In the genomic region with DNA sequence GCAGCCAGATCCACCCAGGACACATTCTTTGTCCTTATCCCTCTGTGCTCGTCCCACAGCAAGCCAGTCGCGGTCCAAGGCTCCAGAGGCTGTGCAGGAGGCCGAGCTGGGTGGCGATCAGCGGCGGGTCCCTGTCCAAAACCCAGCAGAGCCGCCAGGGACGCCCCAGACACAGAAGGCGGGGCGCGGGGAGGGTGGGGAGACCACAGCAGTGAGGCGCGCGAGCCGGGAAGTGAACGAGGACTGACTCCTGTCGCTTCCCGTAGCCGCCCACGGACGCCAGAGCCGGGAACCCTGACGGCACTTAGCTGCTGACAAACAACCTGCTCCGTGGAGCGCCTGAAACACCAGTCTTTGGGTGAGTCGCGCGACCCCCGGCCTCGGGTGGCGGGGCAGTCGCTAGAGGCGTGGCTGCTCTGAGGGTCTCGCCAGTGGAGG, we compare ENCODE assay signal across 1 cellular context.
TF ChIP-seq lines count a peak whose summit lies in the region.

A gene (plus strand): TSS at position 279 of the 438 bp plus-strand sequence. CDS start 2,089 bp downstream, outside the sequence.

TF ChIP-seq in GM23338, 12 proteins besides CTCF, POLR2A, EP300 and RAD21 (continued from another document):
- TF ChIP-seq, protein P1, sequence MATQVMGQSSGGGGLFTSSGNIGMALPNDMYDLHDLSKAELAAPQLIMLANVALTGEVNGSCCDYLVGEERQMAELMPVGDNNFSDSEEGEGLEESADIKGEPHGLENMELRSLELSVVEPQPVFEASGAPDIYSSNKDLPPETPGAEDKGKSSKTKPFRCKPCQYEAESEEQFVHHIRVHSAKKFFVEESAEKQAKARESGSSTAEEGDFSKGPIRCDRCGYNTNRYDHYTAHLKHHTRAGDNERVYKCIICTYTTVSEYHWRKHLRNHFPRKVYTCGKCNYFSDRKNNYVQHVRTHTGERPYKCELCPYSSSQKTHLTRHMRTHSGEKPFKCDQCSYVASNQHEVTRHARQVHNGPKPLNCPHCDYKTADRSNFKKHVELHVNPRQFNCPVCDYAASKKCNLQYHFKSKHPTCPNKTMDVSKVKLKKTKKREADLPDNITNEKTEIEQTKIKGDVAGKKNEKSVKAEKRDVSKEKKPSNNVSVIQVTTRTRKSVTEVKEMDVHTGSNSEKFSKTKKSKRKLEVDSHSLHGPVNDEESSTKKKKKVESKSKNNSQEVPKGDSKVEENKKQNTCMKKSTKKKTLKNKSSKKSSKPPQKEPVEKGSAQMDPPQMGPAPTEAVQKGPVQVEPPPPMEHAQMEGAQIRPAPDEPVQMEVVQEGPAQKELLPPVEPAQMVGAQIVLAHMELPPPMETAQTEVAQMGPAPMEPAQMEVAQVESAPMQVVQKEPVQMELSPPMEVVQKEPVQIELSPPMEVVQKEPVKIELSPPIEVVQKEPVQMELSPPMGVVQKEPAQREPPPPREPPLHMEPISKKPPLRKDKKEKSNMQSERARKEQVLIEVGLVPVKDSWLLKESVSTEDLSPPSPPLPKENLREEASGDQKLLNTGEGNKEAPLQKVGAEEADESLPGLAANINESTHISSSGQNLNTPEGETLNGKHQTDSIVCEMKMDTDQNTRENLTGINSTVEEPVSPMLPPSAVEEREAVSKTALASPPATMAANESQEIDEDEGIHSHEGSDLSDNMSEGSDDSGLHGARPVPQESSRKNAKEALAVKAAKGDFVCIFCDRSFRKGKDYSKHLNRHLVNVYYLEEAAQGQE (IDR thresholded peaks at IDR 0.05; ENCODE audit: unreplicated experiment): no peak
- no peak for TF ChIP-seq CREB1 (CRISPR knock-in tag; IDR thresholded peaks at IDR 0.05; ENCODE audit: low read depth)
- TF ChIP-seq POLR2AphosphoS5 (IDR thresholded peaks at IDR 0.05; ENCODE audit: low read depth): no peak; the same call in 1 of the 2 replicates
- TF ChIP-seq JUNB (IDR thresholded peaks at IDR 0.05; ENCODE audit: unreplicated experiment): no peak
- TF ChIP-seq EZH2phosphoT487 (IDR thresholded peaks at IDR 0.05; ENCODE audit: unreplicated experiment): no peak
